ENCODE assay signal across 1 cellular context in genomic region chr17:63364387-63364786, GRCh38.
TF ChIP-seq lines count a peak whose summit lies in the region.

No MANE protein-coding gene starts in this region.

TF ChIP-seq in K562, 482 proteins besides CTCF, POLR2A, EP300 and RAD21 (continued from another document):
- TF ChIP-seq TFE3 (CRISPR knock-in tag; IDR thresholded peaks at IDR 0.05), result no peak
- TF ChIP-seq ZNF518B (CRISPR knock-in tag; IDR thresholded peaks at IDR 0.05), result no peak
- no peak for TF ChIP-seq SOX6 (IDR thresholded peaks at IDR 0.05)
- no peak for TF ChIP-seq PHF8 (IDR thresholded peaks at IDR 0.05; ENCODE audit: borderline replicate concordance, low read length)
- TF ChIP-seq JUN (IDR thresholded peaks at IDR 0.05; ENCODE audit: borderline replicate concordance, low read depth, low read length), result no peak
- TF ChIP-seq JUN (CRISPR knock-in tag; IDR thresholded peaks at IDR 0.05; ENCODE audit: borderline replicate concordance), result no peak
- TF ChIP-seq HNRNPH1 (optimal IDR thresholded peaks at IDR 0.05; ENCODE audit: low read depth, low read length), result no peak
- TF ChIP-seq GATAD2B (IDR thresholded peaks at IDR 0.05; ENCODE audit: borderline replicate concordance), result no peak
- TF ChIP-seq MAFK (IDR thresholded peaks at IDR 0.05; ENCODE audit: low read length), result peak; percentile 82
